Comparison of ENCODE assay signal across 8 cellular contexts in the genomic region with DNA sequence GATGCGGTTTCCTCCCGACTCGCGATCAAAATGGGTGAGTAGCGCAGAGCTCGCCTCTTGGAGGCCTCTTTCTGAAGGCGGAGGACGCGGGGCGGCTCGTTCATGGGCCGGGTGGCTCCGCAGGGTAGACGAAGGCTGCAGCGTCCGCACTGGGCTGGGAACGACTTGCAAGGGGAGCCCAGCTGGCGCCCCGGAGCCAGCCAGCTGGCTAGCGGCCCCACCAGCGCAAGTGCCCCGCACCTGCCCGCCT. TPM values are rescaled to one million over a fixed set of nuclear protein-coding genes. Genes with fewer than 3 reads are reported as not detected.
DNase-seq lines count a peak whose midpoint lies in the region; ATAC-seq and TF ChIP-seq lines count a peak whose summit lies in the region.

No MANE protein-coding gene starts in this region.

- peak overlapping the region; percentile 97 for H3K4me3 Mint-ChIP-seq in activated T-helper 17 cell treated with anti-CD3 and anti-CD28 coated beads, Interleukin-2, amount 50 U/mL, for 72 hours

- H3K4me3 ChIP-seq in kidney epithelial cell (ENCODE audit: low read depth, low read length) (peak overlapping the region; percentile 70), thymus (ENCODE audit: low read length) (peak overlapping the region; percentile 95)

- TF ChIP-seq CTCF in kidney epithelial cell (IDR thresholded peaks at IDR 0.05; ENCODE audit: insufficient read depth, low read length, poor library complexity, severe bottlenecking) = no peak

- H3K36me3 ChIP-seq in kidney epithelial cell (ENCODE audit: control insufficient read depth, insufficient read depth, low read length) (no peaks in the 10 kb centered on the region), thymus (ENCODE audit: control insufficient read depth, insufficient read depth) (peaks cover 5% of the 10 kb centered on the region)

- no peaks in the 10 kb centered on the region for H3K9me3 Mint-ChIP-seq in activated T-helper 17 cell treated with anti-CD3 and anti-CD28 coated beads, Interleukin-2, amount 50 U/mL, for 72 hours

- H3K27ac Mint-ChIP-seq in activated T-helper 17 cell treated with anti-CD3 and anti-CD28 coated beads, Interleukin-2, amount 50 U/mL, for 72 hours = peak overlapping the region; percentile 97

- DNase-seq in kidney epithelial cell (ENCODE audit: low read depth) (no peak), NCI-H146 treated with DMSO at 0.1 percent for 48 hours (lab: John Stamatoyannopoulos, UW; ENCODE audit: unreplicated experiment) (no peak), NCI-H1436 treated with DMSO at 0.1 percent for 48 hours (lab: John Stamatoyannopoulos, UW) (no peak)
- DNase-seq in stimulated activated CD4-positive, alpha-beta T cell treated with anti-CD3 and anti-CD28 coated beads, Interleukin-12 subunit alpha, Interleukin-12 subunit beta, amount 100 ng/mL, for 4 hours = no peak

- peaks cover 32% of the 10 kb centered on the region for H3K4me1 Mint-ChIP-seq in activated T-helper 17 cell treated with anti-CD3 and anti-CD28 coated beads, Interleukin-2, amount 50 U/mL, for 72 hours

- peak; percentile 17 for ATAC-seq in GM18517 (IDR thresholded peaks at IDR 0.05; ENCODE audit: unreplicated experiment)
- ATAC-seq in HG02884 (IDR thresholded peaks at IDR 0.05; ENCODE audit: unreplicated experiment) = peak; percentile 5
- no peak for ATAC-seq in activated T-helper 17 cell treated with anti-CD3 and anti-CD28 coated beads, Interleukin-2, amount 50 U/mL, for 72 hours (replicated peaks)

- H3K4me1 ChIP-seq in thymus (ENCODE audit: control insufficient read depth, insufficient read depth, low read length) = peaks cover 15% of the 10 kb centered on the region

- H3K27ac ChIP-seq in thymus (ENCODE audit: low read depth) = peak overlapping the region; percentile 55

- H3K9me3 ChIP-seq in thymus (ENCODE audit: control insufficient read depth) = no peaks in the 10 kb centered on the region

- no peaks in the 10 kb centered on the region for H3K27me3 Mint-ChIP-seq in activated T-helper 17 cell treated with anti-CD3 and anti-CD28 coated beads, Interleukin-2, amount 50 U/mL, for 72 hours

- under 1% methylated on average over 23 of the region's 23 CpGs for WGBS in thymus

- H3K27me3 ChIP-seq in kidney epithelial cell (ENCODE audit: control insufficient read depth, insufficient read depth, low read length) (no peaks in the 10 kb centered on the region), thymus (ENCODE audit: control insufficient read depth, insufficient read depth) (no peaks in the 10 kb centered on the region)

- H3K36me3 Mint-ChIP-seq in activated T-helper 17 cell treated with anti-CD3 and anti-CD28 coated beads, Interleukin-2, amount 50 U/mL, for 72 hours (ENCODE audit: low read depth) = peaks cover 24% of the 10 kb centered on the region

RNA-seq across cellular contexts. Expression of a gene that starts 0.3 kb away (rescaled TPM):
- 10 to 100 TPM; 71.0 to 73.6 TPM for total RNA-seq in activated T-helper 17 cell treated with anti-CD3 and anti-CD28 coated beads, Interleukin-2, amount 50 U/mL, for 72 hours
- total RNA-seq in kidney epithelial cell = 8.3 and 9.2 TPM in 2 replicates
- polyA plus RNA-seq in thymus = 26.9 TPM

RNA-seq across cellular contexts. Expression of a gene that starts 0.7 kb away (rescaled TPM):
- total RNA-seq in activated T-helper 17 cell treated with anti-CD3 and anti-CD28 coated beads, Interleukin-2, amount 50 U/mL, for 72 hours = 10 to 100 TPM; 81.9 to 86.4 TPM
- 67.2 and 82.3 TPM in 2 replicates for total RNA-seq in kidney epithelial cell
- polyA plus RNA-seq in thymus = 63.7 TPM

RNA-seq across cellular contexts. Expression of a gene that starts 38.9 kb away (rescaled TPM):
- 10 to 100 TPM in 1 of 2 donors, 1 to 10 TPM in 1; 1.6 to 12.8 TPM for total RNA-seq in activated T-helper 17 cell treated with anti-CD3 and anti-CD28 coated beads, Interleukin-2, amount 50 U/mL, for 72 hours
- 1.9 and 2.9 TPM in 2 replicates for total RNA-seq in kidney epithelial cell
- 0.41 TPM for polyA plus RNA-seq in thymus

RNA-seq across cellular contexts. Expression of a gene that starts 47.5 kb away (rescaled TPM):
- 10 to 100 TPM; 36.4 to 86.5 TPM for total RNA-seq in activated T-helper 17 cell treated with anti-CD3 and anti-CD28 coated beads, Interleukin-2, amount 50 U/mL, for 72 hours
- 33.3 and 41.9 TPM in 2 replicates for total RNA-seq in kidney epithelial cell
- polyA plus RNA-seq in thymus = 41.7 TPM
